21 cellular contexts compared by ENCODE assay signal in the genomic region with DNA sequence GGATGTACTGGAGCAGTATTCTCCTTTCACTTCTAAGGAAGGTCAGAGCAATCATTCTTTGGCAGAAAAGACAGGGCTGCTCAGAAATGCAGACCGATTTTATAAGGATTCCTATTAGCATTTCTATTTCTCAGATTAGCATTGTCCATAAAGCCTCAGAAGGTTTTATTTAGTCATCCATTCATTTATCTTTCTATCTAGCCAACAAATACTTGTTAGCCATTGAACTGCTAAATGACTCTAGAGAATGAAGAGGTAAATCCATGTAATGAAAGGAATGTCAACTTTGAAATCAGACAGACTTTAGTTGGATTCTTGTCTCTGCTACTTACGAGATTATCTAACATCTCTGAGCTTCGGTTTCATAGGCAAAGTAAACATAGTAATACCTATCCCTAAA.
DNase-seq lines count a peak whose midpoint lies in the region; ATAC-seq, FAIRE-seq and TF ChIP-seq lines count a peak whose summit lies in the region.
"Had no signal": no experiment of that assay in that cellular context is flagged by ENCODE, and none has a peak within 500 bp of the region (broad histone marks: within the 10 kb centered on the region; RNA-seq: fewer than 3 reads in every experiment).

No MANE protein-coding gene starts in this region.

- H3K9me3 Mint-ChIP-seq in astrocyte (ENCODE audit: unreplicated experiment) = no peaks in the 10 kb centered on the region

- no TSS peak for BruUV-seq in IMR-90 (replicated peaks; lab: Mats Ljungman, UMichigan)

- 0 out of 2 replicates have a peak overlapping the region, but pooled peaks have one; percentile 26 for H3K4ac ChIP-seq in IMR-90 (ENCODE audit: low read depth, low read length)
- H3K4ac ChIP-seq in trophoblast cell (ENCODE audit: low read depth, low read length) = no peak overlapping the region

- POLR2A ChIA-PET in IMR-90 (lab: Charles Lee; ENCODE audit: unreplicated experiment) = no interaction called here

- no peak overlapping the region for H2AK9ac ChIP-seq in IMR-90 (replicated peaks; ENCODE audit: low read depth, low read length, poor library complexity)

- no peak overlapping the region for H3K23ac ChIP-seq in IMR-90 (ENCODE audit: low read depth, low read length)
- H3K23ac ChIP-seq in trophoblast cell (ENCODE audit: low read length) = no peak overlapping the region

- intact Hi-C loops in IMR-90 (cut with micrococcal nuclease) (loop anchor here (5.0 kb wide), 2 partner anchors 168 to 188 kb away; partner anchors contain the start of genes TSLP and WDR36), ovary (cut with DNase I) (no loop called here)

- H4K91ac ChIP-seq in IMR-90 (ENCODE audit: insufficient read depth, low read depth, low read length) (peak overlapping the region; percentile 86; the same call in 1 of the 2 replicates), trophoblast cell (ENCODE audit: low read depth, low read length) (no peak overlapping the region)

- no peak for DNase-seq in IMR-90
- DNase-seq in astrocyte (ENCODE audit: low read depth) = peak; percentile 67
- peak; percentile 30 for DNase-seq in iris pigment epithelial cell (ENCODE audit: low read depth)
- DNase-seq in trophoblast cell = peak in 1 of 2 donors; percentile 75
- DNase-seq in NCI-H1092 (lab: John Stamatoyannopoulos, UW) = no peak
- DNase-seq in ovary = no peak
- DNase-seq in medulla oblongata (ENCODE audit: extremely low spot score) = no peak
- no peak for DNase-seq in WERI-Rb-1
- DNase-seq: BE2C; CD4-positive, alpha-beta memory T cell; DMS153; DND-41; GDM1 had no signal

- no peaks in the 10 kb centered on the region for H3K27me3 Mint-ChIP-seq in astrocyte (ENCODE audit: low read depth, unreplicated experiment)

- H4K20me1 ChIP-seq in IMR-90 (ENCODE audit: insufficient read depth, low read length) (no peaks in the 10 kb centered on the region), astrocyte (ENCODE audit: insufficient read depth, low read length) (no peaks in the 10 kb centered on the region)

- H3K79me1 ChIP-seq in IMR-90 (ENCODE audit: low read depth in 1 of 2, low read length in 2 of 2) (no peaks in the 10 kb centered on the region), trophoblast cell (ENCODE audit: low read length) (no peaks in the 10 kb centered on the region)

- H4K5ac ChIP-seq in IMR-90 (ENCODE audit: low read depth, low read length) = no peak overlapping the region

- no peak for FAIRE-seq in astrocyte (lab: Jason Lieb, UNC)
- FAIRE-seq: A204.1, D721Med, GM12892, GM19239, HepG2, HTR-8/SVneo had no signal

- H4K8ac ChIP-seq in IMR-90 (ENCODE audit: low read depth in 2 of 2, low read length in 2 of 2) (peak overlapping the region in 1 of 2 experiments; percentile 28; a peak in 2 of 4 replicates), trophoblast cell (ENCODE audit: low read depth, low read length) (no peak overlapping the region)

- no peak overlapping the region for H3K56ac ChIP-seq in IMR-90 (ENCODE audit: extremely low read depth, insufficient read depth, low read length)

- H3K9me3 ChIP-seq in IMR-90 (ENCODE audit: control insufficient read depth, insufficient read depth, low read length) (no peaks in the 10 kb centered on the region), astrocyte (ENCODE audit: insufficient read depth, low read depth, low read length) (no peaks in the 10 kb centered on the region), trophoblast cell (ENCODE audit: insufficient read depth, low read depth, low read length) (no peaks in the 10 kb centered on the region), ovary (no peaks in the 10 kb centered on the region), WERI-Rb-1 (ENCODE audit: severe bottlenecking) (no peaks in the 10 kb centered on the region)
- H3K9me3 ChIP-seq: BE2C had no signal

- 0 out of 3 replicates have a peak overlapping the region, but pooled peaks have one; percentile 33 for H2BK15ac ChIP-seq in IMR-90 (ENCODE audit: low read depth, low read length)

- no peak for TF ChIP-seq RAD21 in IMR-90 (IDR thresholded peaks at IDR 0.05; ENCODE audit: low read length)

- no peaks in the 10 kb centered on the region for H3K4me1 Mint-ChIP-seq in astrocyte (ENCODE audit: low read depth, unreplicated experiment)
- H3K4me1 Mint-ChIP-seq: CD4-positive, alpha-beta memory T cell had no signal

- H3K14ac ChIP-seq in IMR-90 (replicated peaks; ENCODE audit: low read depth, low read length) = no peak overlapping the region
- no peak overlapping the region for H3K14ac ChIP-seq in trophoblast cell (ENCODE audit: low read length)

- H3K36me3 ChIP-seq in IMR-90 (ENCODE audit: control insufficient read depth, insufficient read depth, low read length) = no peaks in the 10 kb centered on the region
- no peaks in the 10 kb centered on the region for H3K36me3 ChIP-seq in astrocyte (ENCODE audit: insufficient read depth, low read length)
- H3K36me3 ChIP-seq in trophoblast cell (ENCODE audit: control insufficient read depth in 1 of 2, insufficient read depth in 2 of 2, low read length in 2 of 2) = no peaks in the 10 kb centered on the region
- H3K36me3 ChIP-seq in ovary = no peaks in the 10 kb centered on the region
- H3K36me3 ChIP-seq in WERI-Rb-1 = no peaks in the 10 kb centered on the region
- H3K36me3 ChIP-seq: BE2C had no signal

- H2BK20ac ChIP-seq in IMR-90 (ENCODE audit: low read depth, low read length) = peak overlapping the region; percentile 48; the same call in 1 of the 2 replicates

- H2AK5ac ChIP-seq in IMR-90 (ENCODE audit: low read depth, low read length) (0 out of 2 replicates have a peak overlapping the region, but pooled peaks have one; percentile 77), trophoblast cell (ENCODE audit: low read length) (no peak overlapping the region)

- H3K4me1 ChIP-seq in IMR-90 (ENCODE audit: control insufficient read depth, insufficient read depth, low read length) = peaks cover 11% of the 10 kb centered on the region; the same call in 1 of the 2 replicates
- H3K4me1 ChIP-seq in astrocyte (ENCODE audit: insufficient read depth, low read length) = peaks cover 21% of the 10 kb centered on the region
- H3K4me1 ChIP-seq in trophoblast cell (ENCODE audit: control insufficient read depth in 1 of 2, insufficient read depth in 2 of 2, low read length in 2 of 2) = peaks cover 0 to 2% of the 10 kb centered on the region in 2 experiments
- no peaks in the 10 kb centered on the region for H3K4me1 ChIP-seq in ovary (ENCODE audit: insufficient read depth)
- H3K4me1 ChIP-seq: BE2C had no signal

- H2BK12ac ChIP-seq in trophoblast cell (ENCODE audit: low read length) = no peak overlapping the region

- H2BK5ac ChIP-seq in IMR-90 (ENCODE audit: low read depth, low read length, poor library complexity, severe bottlenecking) (no peak overlapping the region), trophoblast cell (ENCODE audit: low read depth, low read length, poor library complexity) (no peak overlapping the region)

- in situ Hi-C loops in IMR-90 (cut with MboI; ENCODE audit: low sequenced_read_pairs) = no loop called here

- TF ChIP-seq POLR2A in IMR-90 (IDR thresholded peaks at IDR 0.05; ENCODE audit: low read depth, low read length) (no peak), ovary (IDR thresholded peaks at IDR 0.05) (no peak)

- H2AFZ ChIP-seq in IMR-90 (replicated peaks; ENCODE audit: low read length, poor library complexity) = no peak overlapping the region
- H2AFZ ChIP-seq in astrocyte (ENCODE audit: low read depth, low read length) = no peak overlapping the region
- H2AFZ ChIP-seq in trophoblast cell (ENCODE audit: insufficient read depth, low read length, poor library complexity) = no peak overlapping the region

- no peak overlapping the region for H3K4me3 Mint-ChIP-seq in astrocyte (ENCODE audit: unreplicated experiment)
- H3K4me3 Mint-ChIP-seq: CD4-positive, alpha-beta memory T cell had no signal

- H3K27ac Mint-ChIP-seq in astrocyte (ENCODE audit: unreplicated experiment) = no peak overlapping the region
- H3K27ac Mint-ChIP-seq: CD4-positive, alpha-beta memory T cell had no signal

- H3K27me3 ChIP-seq in IMR-90 (ENCODE audit: control insufficient read depth, insufficient read depth, low read length) (no peaks in the 10 kb centered on the region), astrocyte (ENCODE audit: insufficient read depth, low read length) (no peaks in the 10 kb centered on the region), trophoblast cell (ENCODE audit: insufficient read depth, low read length) (no peaks in the 10 kb centered on the region), ovary (no peaks in the 10 kb centered on the region), WERI-Rb-1 (ENCODE audit: insufficient read depth, low read depth, severe bottlenecking) (no peaks in the 10 kb centered on the region)

- no CpG with 5 or more reads among the region's 3 CpGs for WGBS in IMR-90 (ENCODE audit: extremely low coverage in 2 of 2, insufficient read length in 1 of 2), 2 experiments
- no CpG with 5 or more reads among the region's 3 CpGs for WGBS in trophoblast cell (ENCODE audit: extremely low coverage, insufficient coverage, insufficient read length)
- WGBS in ovary, 3 donors = 81 to 85% (median 83%) methylated on average over 3 of the region's 3 CpGs

- H2BK120ac ChIP-seq in IMR-90 (ENCODE audit: low read depth, low read length) (peak overlapping the region; percentile 54; the same call in 1 of the 2 replicates), trophoblast cell (ENCODE audit: insufficient read depth, low read length, poor library complexity) (no peak overlapping the region)

- H3K9me1 ChIP-seq in IMR-90 (ENCODE audit: insufficient read depth, low read length) = no peaks in the 10 kb centered on the region

- H3K18ac ChIP-seq in IMR-90 (ENCODE audit: low read depth, low read length) (peak overlapping the region; percentile 38; the same call in 1 of the 2 replicates), trophoblast cell (ENCODE audit: low read length) (no peak overlapping the region)

- no peaks in the 10 kb centered on the region for H3K79me2 ChIP-seq in astrocyte (ENCODE audit: insufficient read depth, low read length)
- H3K79me2 ChIP-seq in trophoblast cell (ENCODE audit: control insufficient read depth, insufficient read depth, low read length, poor library complexity) = no peaks in the 10 kb centered on the region

- no peak overlapping the region for H3K4me2 ChIP-seq in IMR-90 (ENCODE audit: low read depth, low read length)
- H3K4me2 ChIP-seq in astrocyte (ENCODE audit: low read length) = no peak overlapping the region
- no peak overlapping the region for H3K4me2 ChIP-seq in trophoblast cell (ENCODE audit: low read length)

- no peak for ATAC-seq in IMR-90 (ENCODE audit: low read depth)
- ATAC-seq: HCT116, HepG2 had no signal

- no peak for TF ChIP-seq EP300 in ovary (IDR thresholded peaks at IDR 0.05)

- no peak for TF ChIP-seq CTCF in IMR-90 (conservative IDR thresholded peaks at IDR 0.05; ENCODE audit: low read depth, low read length)
- no peak for TF ChIP-seq CTCF in astrocyte (IDR thresholded peaks at IDR 0.05; ENCODE audit: insufficient read depth, low read depth, low read length)
- TF ChIP-seq CTCF in ovary (IDR thresholded peaks at IDR 0.05) = no peak
- TF ChIP-seq CTCF in WERI-Rb-1 (IDR thresholded peaks at IDR 0.05; ENCODE audit: low read depth, low read length) = no peak

- dilution Hi-C loops in IMR-90 (cut with HindIII; ENCODE audit: low sequenced_read_pairs, unreplicated experiment) = no loop called here

- no peak overlapping the region for H4K12ac ChIP-seq in trophoblast cell (ENCODE audit: low read depth, low read length)

- CTCF ChIA-PET in IMR-90 (lab: Yijun Ruan, JAX) = no interaction called here

- H3K27ac ChIP-seq in IMR-90 (ENCODE audit: insufficient read depth, low read length) (no peak overlapping the region), astrocyte (ENCODE audit: low read depth, low read length) (no peak overlapping the region), trophoblast cell (ENCODE audit: low read depth, low read length) (peak overlapping the region; percentile 34), ovary (no peak overlapping the region), WERI-Rb-1 (no peak overlapping the region)
- H3K27ac ChIP-seq: C4-2B had no signal

- H3K9ac ChIP-seq in IMR-90 (ENCODE audit: low read depth, low read length) (no peak overlapping the region), astrocyte (ENCODE audit: low read length) (no peak overlapping the region), trophoblast cell (ENCODE audit: low read length) (no peak overlapping the region)

- no peak overlapping the region for H3K4me3 ChIP-seq in IMR-90 (ENCODE audit: insufficient read depth, low read depth, low read length)
- H3K4me3 ChIP-seq in astrocyte (ENCODE audit: insufficient read depth, low read depth, low read length) = no peak overlapping the region
- H3K4me3 ChIP-seq in trophoblast cell (ENCODE audit: low read depth, low read length) = no peak overlapping the region
- no peak overlapping the region for H3K4me3 ChIP-seq in ovary
- no peak overlapping the region for H3K4me3 ChIP-seq in WERI-Rb-1 (ENCODE audit: low read depth, low read length)

- no peaks in the 10 kb centered on the region for H3K36me3 Mint-ChIP-seq in astrocyte (ENCODE audit: low read depth, unreplicated experiment)
- H3K36me3 Mint-ChIP-seq: CD4-positive, alpha-beta memory T cell had no signal

Comparison
In these comparisons a context has a peak if more than half of its experiments do, and no peak if none do; other contexts are left out.
1. DNase-seq: peak in astrocyte (single experiment) and iris pigment epithelial cell (single experiment); none in IMR-90 (single experiment), NCI-H1092 (single experiment), ovary (0 of 5), medulla oblongata (single experiment) and WERI-Rb-1 (single experiment).